14 cellular contexts compared by ENCODE assay signal in the genomic region with DNA sequence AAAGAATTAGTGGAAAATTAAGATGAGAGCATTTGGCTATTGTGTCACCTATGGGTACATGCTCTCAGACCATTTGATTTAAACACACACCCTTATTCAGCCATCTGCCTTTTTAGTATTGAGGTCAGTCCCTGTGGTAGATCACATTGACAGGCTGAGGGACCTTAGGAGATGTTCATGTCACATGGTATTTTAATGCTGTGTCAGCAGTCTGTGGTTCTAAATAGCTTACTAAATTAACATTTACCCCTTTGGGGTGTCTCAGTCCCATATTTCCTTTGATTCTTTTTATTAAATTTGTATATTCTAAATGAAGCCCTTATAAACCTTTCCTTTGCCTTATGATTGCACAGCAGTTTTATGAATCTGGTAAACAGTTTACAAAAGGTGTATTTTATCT. TPM values are rescaled to one million over a fixed set of nuclear protein-coding genes. Genes with fewer than 3 reads are reported as not detected.
DNase-seq lines count a peak whose midpoint lies in the region; ATAC-seq and TF ChIP-seq lines count a peak whose summit lies in the region.
"Had no signal": no experiment of that assay in that cellular context is flagged by ENCODE, and none has a peak within 500 bp of the region (broad histone marks: within the 10 kb centered on the region; RNA-seq: fewer than 3 reads in every experiment).

No MANE protein-coding gene starts in this region.

- peak overlapping the region in 7 of 12 donors; percentile 83 to 94 (median 89) for H3K4me3 ChIP-seq in heart left ventricle
- peak overlapping the region; percentile 69 for H3K4me3 ChIP-seq in lower lobe of right lung
- H3K4me3 ChIP-seq in suprapubic skin, result peak overlapping the region; percentile 79

- TF ChIP-seq CTCF in heart left ventricle (IDR thresholded peaks at IDR 0.05) (no peak), lower lobe of right lung (IDR thresholded peaks at IDR 0.05) (no peak), suprapubic skin (IDR thresholded peaks at IDR 0.05) (no peak)

- peaks cover 14% of the 10 kb centered on the region for H3K36me3 Mint-ChIP-seq in activated naive CD8-positive, alpha-beta T cell

- H3K4me3 Mint-ChIP-seq in activated naive CD8-positive, alpha-beta T cell, result peak overlapping the region; percentile 96

- peaks cover 42% of the 10 kb centered on the region for H3K4me1 Mint-ChIP-seq in activated naive CD8-positive, alpha-beta T cell (ENCODE audit: low read depth)

- peak overlapping the region; percentile 96 for H3K27ac Mint-ChIP-seq in activated naive CD8-positive, alpha-beta T cell

- H3K36me3 ChIP-seq in heart left ventricle, result peaks cover 3 to 60% (median 57%) of the 10 kb centered on the region in 9 donors
- H3K36me3 ChIP-seq in lower lobe of right lung, result peaks cover 58% of the 10 kb centered on the region
- H3K36me3 ChIP-seq in suprapubic skin, result peaks cover 55% of the 10 kb centered on the region

- no peak for DNase-seq in heart left ventricle
- no peak for DNase-seq in left cardiac atrium
- DNase-seq in lower lobe of right lung, result no peak
- DNase-seq in suprapubic skin (ENCODE audit: low spot score in 2 of 2), result no peak
- DNase-seq in stimulated activated CD4-positive, alpha-beta T cell treated with anti-CD3 and anti-CD28 coated beads, Interleukin-1b, Interleukin-23, amount 100 ng/mL, for 48 hours, result no peak
- DNase-seq in retina, result no peak
- DNase-seq: aorta; hippocampal formation; NCI-H446; stimulated activated CD8-positive, alpha-beta memory T cell treated with anti-CD3 and anti-CD28 coated beads, Interleukin-4, amount 100 ng/mL, for 48 hours; T-helper 9 cell had no signal

- peak overlapping the region in 1 of 12 donors; percentile 98 for H3K27ac ChIP-seq in heart left ventricle
- H3K27ac ChIP-seq in lower lobe of right lung, result no peak overlapping the region
- no peak overlapping the region for H3K27ac ChIP-seq in suprapubic skin
- H3K27ac ChIP-seq: parathyroid adenoma had no signal

- no peak for TF ChIP-seq EP300 in suprapubic skin (IDR thresholded peaks at IDR 0.05)

- intact Hi-C loops in heart left ventricle (cut with DNase I), result no loop called here
- intact Hi-C loops in left cardiac atrium (cut with DNase I), result no loop called here
- intact Hi-C loops in lower lobe of right lung (cut with DNase I), result no loop called here

- H3K9me3 ChIP-seq in heart left ventricle (no peaks in the 10 kb centered on the region), lower lobe of right lung (no peaks in the 10 kb centered on the region), suprapubic skin (no peaks in the 10 kb centered on the region)

- ATAC-seq in heart left ventricle (no peak), left cardiac atrium (no peak), lower lobe of right lung (no peak), HG03439 (IDR thresholded peaks at IDR 0.05; ENCODE audit: unreplicated experiment) (no peak)

- H3K27me3 ChIP-seq in heart left ventricle (no peaks in the 10 kb centered on the region), lower lobe of right lung (ENCODE audit: low read depth) (no peaks in the 10 kb centered on the region), suprapubic skin (no peaks in the 10 kb centered on the region)

- no peaks in the 10 kb centered on the region for H3K9me3 Mint-ChIP-seq in activated naive CD8-positive, alpha-beta T cell (ENCODE audit: low read depth)

- no peaks in the 10 kb centered on the region for H3K27me3 Mint-ChIP-seq in activated naive CD8-positive, alpha-beta T cell

- peaks cover 2 to 44% (median 22%) of the 10 kb centered on the region in 12 donors for H3K4me1 ChIP-seq in heart left ventricle
- H3K4me1 ChIP-seq in lower lobe of right lung, result peaks cover 38% of the 10 kb centered on the region
- H3K4me1 ChIP-seq in suprapubic skin, result peaks cover 22% of the 10 kb centered on the region

- TF ChIP-seq POLR2A in heart left ventricle (IDR thresholded peaks at IDR 0.05) (no peak), suprapubic skin (IDR thresholded peaks at IDR 0.05) (no peak)

RNA-seq across cellular contexts. Expression of a gene that starts 2.3 kb away (rescaled TPM):
- total RNA-seq in heart left ventricle (10 to 100 TPM; 37.4 to 77.3 (median 55.8) TPM), left cardiac atrium (10 to 100 TPM; 66.6 to 69.7 TPM), lower lobe of right lung (153 TPM), suprapubic skin (100 to 1,000 TPM; 129 to 681 (median 208) TPM)
- polyA plus RNA-seq in heart left ventricle, result 10 to 100 TPM; 32.5 to 50.2 TPM
